ENCODE assay signal across 1 cellular context in genomic region chr17:73232587-73233373, GRCh38.
TF ChIP-seq lines count a peak whose summit lies in the region.

No MANE protein-coding gene starts in this region.

TF ChIP-seq in HCT116, 20 proteins besides CTCF, POLR2A, EP300 and RAD21 (continued from another document):
- no peak for TF ChIP-seq EZH2phosphoT487 (IDR thresholded peaks at IDR 0.05; ENCODE audit: borderline replicate concordance)
- TF ChIP-seq JUND (IDR thresholded peaks at IDR 0.05), result no peak
- TF ChIP-seq POLR2AphosphoS5 (IDR thresholded peaks at IDR 0.05; ENCODE audit: low read depth, low read length), result no peak
